In the genomic region with DNA sequence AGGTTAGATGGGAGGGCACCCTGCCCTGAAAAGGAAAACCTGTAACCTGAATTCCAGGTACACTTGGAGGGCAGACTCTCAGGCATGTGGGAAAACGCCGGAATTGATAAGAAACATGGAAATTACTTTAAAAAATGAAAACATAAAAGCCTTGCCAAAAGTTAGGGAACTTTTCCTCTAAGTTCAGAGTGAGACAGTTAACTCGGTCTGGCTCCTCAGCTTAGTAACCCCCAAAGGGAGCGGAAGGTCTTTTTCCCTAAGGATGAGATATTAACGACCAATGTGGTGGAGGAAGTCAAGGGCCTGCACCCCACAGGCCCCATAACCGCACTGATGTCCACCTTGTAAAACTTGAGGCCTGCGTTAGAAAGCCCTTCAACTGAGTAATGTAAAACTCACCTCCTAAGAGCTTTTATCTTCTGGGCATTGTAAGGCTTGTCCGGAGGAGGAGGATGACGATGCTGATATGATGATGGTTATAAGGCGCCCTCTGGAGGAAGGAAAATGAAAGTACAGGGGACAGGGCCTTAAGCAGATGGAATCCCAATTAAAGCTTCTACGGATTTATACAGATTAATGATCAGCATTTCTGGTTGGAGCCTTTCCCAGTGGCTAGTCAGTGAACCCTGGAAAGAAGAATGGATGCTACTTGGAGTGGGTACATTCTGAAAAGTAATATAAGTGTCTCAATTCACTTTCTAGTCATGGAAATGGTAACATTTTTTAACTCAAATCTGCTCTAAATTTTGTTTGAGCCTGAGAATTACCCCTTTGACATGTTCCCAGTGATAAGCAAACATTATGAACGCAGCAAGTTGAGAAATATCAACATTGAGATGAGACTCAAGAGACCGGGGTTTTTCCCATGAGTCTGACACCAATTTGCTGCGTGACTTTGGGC, we compare ENCODE assay signal across 8 cellular contexts. TPM values are rescaled to one million over a fixed set of nuclear protein-coding genes. Genes with fewer than 3 reads are reported as not detected.
DNase-seq lines count a peak whose midpoint lies in the region; FAIRE-seq lines count a peak whose summit lies in the region.

No MANE protein-coding gene starts in this region.

- peak overlapping the region; percentile 95 for H3K27ac ChIP-seq in stomach smooth muscle (ENCODE audit: low read length)

- peak; percentile 75 for FAIRE-seq in RCC 7860 (lab: Jason Lieb, UNC)

- peak; percentile 32 for DNase-seq in stimulated activated CD4-positive, alpha-beta T cell treated with anti-CD3 and anti-CD28 coated beads, Interleukin-15, amount 100 ng/mL, for 24 hours
- DNase-seq in stimulated activated CD4-positive, alpha-beta T cell treated with anti-CD3 and anti-CD28 coated beads, Interleukin-2, amount 100 ng/mL, for 48 hours = no peak
- DNase-seq in H7 = peak; percentile 82
- peak; percentile 52 for DNase-seq in KG1 (lab: John Stamatoyannopoulos, UW)
- peak; percentile 54 for DNase-seq in RCC 7860 (ENCODE audit: low spot score)
- peak; percentile 58 for DNase-seq in cerebellar cortex (ENCODE audit: low spot score)
- peak; percentile 80 for DNase-seq in kidney glomerular epithelial cell (lab: John Stamatoyannopoulos, UW)

- peaks cover 22% of the 10 kb centered on the region for H3K4me1 ChIP-seq in stomach smooth muscle (ENCODE audit: control insufficient read depth, insufficient read depth, low read length)

- H3K4me3 ChIP-seq in H7 (ENCODE audit: insufficient read depth, low read depth, low read length) (peak overlapping the region; percentile 54), stomach smooth muscle (ENCODE audit: low read length in 2 of 2) (peak overlapping the region; percentile 94 to 99)

- H3K27me3 ChIP-seq in H7 (ENCODE audit: control insufficient read depth, insufficient read depth, low read length) (peaks cover 2% of the 10 kb centered on the region), stomach smooth muscle (ENCODE audit: control insufficient read depth in 1 of 2, insufficient read depth in 2 of 2, low read length in 2 of 2) (no peaks in the 10 kb centered on the region)

- H3K9me3 ChIP-seq in stomach smooth muscle (ENCODE audit: control insufficient read depth in 2 of 2, low read length in 2 of 2) = no peaks in the 10 kb centered on the region

- peak overlapping the region; percentile 80 to 95 for H3K9ac ChIP-seq in stomach smooth muscle (ENCODE audit: low read length in 2 of 2)

- H3K36me3 ChIP-seq in H7 (replicated peaks; ENCODE audit: control insufficient read depth, insufficient read depth, low read length) = no peaks in the 10 kb centered on the region
- peaks cover 6 to 8% of the 10 kb centered on the region in 2 donors for H3K36me3 ChIP-seq in stomach smooth muscle (ENCODE audit: control insufficient read depth in 2 of 2, insufficient read depth in 2 of 2, low read length in 2 of 2)

RNA-seq across cellular contexts. Expression of a gene that starts 0.7 kb away (rescaled TPM):
- total RNA-seq in H7 (2014; rRNA removed; shearing (Covaris generic)) = 37.9 and 47.8 TPM in 2 replicates

Comparison
In these comparisons a context has a peak if more than half of its experiments do, and no peak if none do; other contexts are left out.
1. DNase-seq: peak in stimulated activated CD4-positive, alpha-beta T cell treated with anti-CD3 and anti-CD28 coated beads, Interleukin-15, amount 100 ng/mL, for 24 hours (single experiment), H7 (single experiment), KG1 (single experiment), RCC 7860 (single experiment), cerebellar cortex (single experiment) and kidney glomerular epithelial cell (single experiment); none in stimulated activated CD4-positive, alpha-beta T cell treated with anti-CD3 and anti-CD28 coated beads, Interleukin-2, amount 100 ng/mL, for 48 hours (0 of 2).